ENCODE assay signal across 24 cellular contexts in genomic region chr10:34794835-34795234, GRCh38. TPM values are rescaled to one million over a fixed set of nuclear protein-coding genes. Genes with fewer than 3 reads are reported as not detected.
"Had no signal": no experiment of that assay in that cellular context is flagged by ENCODE, and none has a peak within 500 bp of the region (broad histone marks: within the 10 kb centered on the region; RNA-seq: fewer than 3 reads in every experiment).

No MANE protein-coding gene starts in this region.

- H3K9ac ChIP-seq: KMS-11 had no signal

- H3K4me3 ChIP-seq: K562, PC-9, Peyer's patch, SJSA1, SK-N-MC had no signal

- H3K4me2 ChIP-seq: KMS-11, PC-9 had no signal

- H3K36me3 ChIP-seq: Peyer's patch had no signal

- H3K27me3 ChIP-seq: Peyer's patch, SJSA1 had no signal

- DNase-seq: Kasumi-1, MM.1S, NCI-H1092 treated with DMSO at 0.1 percent for 48 hours, NCI-H1436, NCI-H187, NCI-H2029, NCI-H2081 treated with DMSO at 0.1 percent for 48 hours, NCI-H2171, NCI-H226, NCI-H446, NCI-H510A, NCI-H524 treated with DMSO at 0.1 percent for 48 hours, NCI-H69, NCI-H774, PC-9, Peyer's patch, Right ventricle myocardium superior, RPMI8226, SIG-M5 had no signal

- H3K27ac ChIP-seq: KMS-11, PC-9, Peyer's patch, SJSA1, SK-N-MC had no signal

- H3K4me3 Mint-ChIP-seq: IgD-negative memory B cell had no signal

- H3K36me3 Mint-ChIP-seq: IgD-negative memory B cell had no signal

- H3K27ac Mint-ChIP-seq: IgD-negative memory B cell had no signal

- H3K4me1 Mint-ChIP-seq: IgD-negative memory B cell had no signal

- ATAC-seq: K562 had no signal

- H3K9me3 ChIP-seq: Peyer's patch, SJSA1 had no signal

- H2AFZ ChIP-seq: PC-9 had no signal

RNA-seq across cellular contexts. Expression of gene PARD3, which starts 20.3 kb away (rescaled TPM):
- polyA plus RNA-seq: IgD-negative memory B cell had no signal
